Comparison of ENCODE assay signal across 30 cellular contexts in the genomic region with DNA sequence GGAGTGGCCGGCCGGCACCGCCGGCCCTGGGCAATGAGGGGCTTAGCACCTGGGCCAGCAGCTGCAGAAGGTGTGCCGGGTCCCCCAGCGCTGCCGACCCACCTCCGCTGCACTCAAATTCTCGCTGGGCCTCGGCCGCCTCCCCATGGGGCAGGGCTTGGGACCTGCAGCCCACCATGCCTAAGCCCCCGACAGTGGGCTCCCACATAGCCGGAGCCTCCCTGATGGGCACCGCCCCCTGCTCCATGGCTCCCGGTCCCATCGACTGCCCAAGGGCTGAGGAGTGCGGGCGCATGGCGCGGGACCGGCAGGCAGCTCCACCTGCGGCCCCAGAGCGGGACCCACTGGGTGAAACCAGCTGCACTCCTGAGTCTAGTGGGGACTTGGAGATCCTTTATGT. TPM values are rescaled to one million over a fixed set of nuclear protein-coding genes. Genes with fewer than 3 reads are reported as not detected.
"Had no signal": no experiment of that assay in that cellular context is flagged by ENCODE, and none has a peak within 500 bp of the region (broad histone marks: within the 10 kb centered on the region; RNA-seq: fewer than 3 reads in every experiment).

No MANE protein-coding gene starts in this region.

- H3K27me3 ChIP-seq: stomach, suprapubic skin, testis, thyroid gland, tibial artery, tibial nerve, transverse colon, upper lobe of left lung, upper lobe of right lung, uterus, vagina had no signal

- DNase-seq: stimulated activated CD4-positive, alpha-beta T cell treated with anti-CD3 and anti-CD28 coated beads, Interleukin-2, amount 100 ng/mL, for 48 hours; stimulated activated CD4-positive, alpha-beta T cell treated with anti-CD3 and anti-CD28 coated beads, Interleukin-4, amount 100 ng/mL, for 1 hour; stimulated activated CD4-positive, alpha-beta T cell treated with anti-CD3 and anti-CD28 coated beads, Interleukin-4, amount 100 ng/mL, for 24 hours; stimulated activated CD4-positive, alpha-beta T cell treated with anti-CD3 and anti-CD28 coated beads, Interleukin-4, amount 100 ng/mL, for 4 hours; stimulated activated CD8-positive, alpha-beta memory T cell treated with anti-CD3 and anti-CD28 coated beads, Interleukin-4, amount 100 ng/mL, for 48 hours; stimulated activated naive B cell treated with anti-CD40 and anti-IgM and Interleukin-4, amounts not matched to agents 10 μg/mL and 1 μg/mL and 100 μg/mL, for 72 hours; stimulated activated naive CD4-positive, alpha-beta T cell; stimulated activated naive CD4-positive, alpha-beta T cell treated with Interleukin-2 at 50 U/mL for 16 hours; stimulated activated naive CD8-positive, alpha-beta T cell treated with anti-CD3 and anti-CD28 coated beads, Interleukin-15, amount 100 ng/mL, for 72 hours; stimulated activated naive CD8-positive, alpha-beta T cell treated with anti-CD3 and anti-CD28 coated beads, Interleukin-15, Interleukin-2, amounts not matched to agents 100 U/mL and 50 U/mL, for 24 hours; stomach; substantia nigra; testis; thyroid gland; tibial artery; upper lobe of right lung; uterus had no signal

- H3K9me3 ChIP-seq: testis, thyroid gland, transverse colon, upper lobe of right lung, uterus, vagina had no signal

- H3K4me3 ChIP-seq: stomach, suprapubic skin, testis, thoracic aorta, thyroid gland, tibial artery, tibial nerve, transverse colon, upper lobe of left lung, upper lobe of right lung, uterus, vagina had no signal

- ATAC-seq: stimulated activated effector memory CD8-positive, alpha-beta T cell treated with anti-CD3 and anti-CD28 coated beads, Interleukin-12 subunit alpha, Interleukin-12 subunit beta, amount 100 ng/mL, for 72 hours; stimulated activated memory B cell treated with anti-CD40 and anti-IgM and Interleukin-4, amounts not matched to agents 10 μg/mL and 1 μg/mL and 100 μg/mL, for 72 hours; stimulated activated naive B cell treated with anti-CD40 and anti-IgM and Interleukin-4, amounts not matched to agents 10 μg/mL and 1 μg/mL and 100 μg/mL, for 72 hours; stimulated activated naive CD8-positive, alpha-beta T cell treated with anti-CD3 and anti-CD28 coated beads, Interleukin-15, amount 100 ng/mL, for 72 hours; stimulated activated naive CD8-positive, alpha-beta T cell treated with anti-CD3 and anti-CD28 coated beads, Interleukin-15, Interleukin-2, amounts not matched to agents 100 U/mL and 50 U/mL, for 24 hours; upper lobe of right lung had no signal

- H3K36me3 ChIP-seq: stomach, suprapubic skin, thoracic aorta, thyroid gland, tibial artery, tibial nerve, transverse colon, upper lobe of left lung, upper lobe of right lung, uterus, vagina had no signal

- H3K4me1 ChIP-seq: stomach, suprapubic skin, testis, thyroid gland, tibial artery, tibial nerve, transverse colon, upper lobe of left lung, upper lobe of right lung, uterus, vagina had no signal

- H3K27ac ChIP-seq: stomach, suprapubic skin, testis, thoracic aorta, thyroid gland, tibial artery, tibial nerve, transverse colon, upper lobe of left lung, upper lobe of right lung, uterus, vagina had no signal

RNA-seq across cellular contexts. Expression of gene SPINT4, which starts 13.8 kb away (rescaled TPM):
- total RNA-seq: stomach, subcutaneous adipose tissue, suprapubic skin, temporal lobe, testis, thoracic aorta, thyroid gland, tibial nerve, transverse colon, upper lobe of left lung, upper lobe of right lung, ureter, urinary bladder, uterus, vagina had no signal
- polyA plus RNA-seq: stomach, thymus, urinary bladder had no signal

RNA-seq across cellular contexts. Expression of gene WFDC10B, which starts 31.2 kb away (rescaled TPM):
- total RNA-seq: subcutaneous adipose tissue, suprapubic skin, temporal lobe, thoracic aorta, thyroid gland, upper lobe of right lung, urinary bladder, uterus, vagina had no signal

RNA-seq across cellular contexts. Expression of gene WFDC13, which starts 34.1 kb away (rescaled TPM):
- total RNA-seq: stomach, subcutaneous adipose tissue, suprapubic skin, temporal lobe, testis, thoracic aorta, thyroid gland, tibial nerve, transverse colon, upper lobe of left lung, upper lobe of right lung, uterus, vagina had no signal
- polyA plus RNA-seq: stomach had no signal

RNA-seq across cellular contexts. Expression of gene WFDC3, which starts 55.7 kb away (rescaled TPM):
- total RNA-seq: subcutaneous adipose tissue, thoracic aorta, vagina had no signal
